ENCODE assay signal across 10 cellular contexts in the genomic region with DNA sequence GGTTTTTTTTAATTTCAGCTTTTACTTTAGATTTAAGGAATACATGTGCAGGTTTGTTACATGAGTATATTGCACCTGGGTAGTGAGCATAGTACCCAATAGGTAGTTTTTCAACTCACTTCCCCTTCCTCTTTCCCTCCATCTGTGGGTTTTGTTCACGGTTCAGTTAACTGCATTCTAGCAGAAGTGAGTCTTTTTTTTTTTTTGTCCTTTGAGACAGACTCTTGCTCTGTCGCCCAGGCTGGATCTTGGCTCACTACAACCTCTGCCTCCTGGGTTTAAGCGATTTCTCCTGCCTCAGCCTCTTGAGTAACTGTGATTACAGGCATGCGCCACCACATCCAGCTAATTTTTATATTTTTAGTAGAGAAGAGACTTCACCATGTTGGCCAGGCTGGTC. TPM values are rescaled to one million over a fixed set of nuclear protein-coding genes. Genes with fewer than 3 reads are reported as not detected.
DNase-seq lines count a peak whose midpoint lies in the region; ATAC-seq and TF ChIP-seq lines count a peak whose summit lies in the region.
"Had no signal": no experiment of that assay in that cellular context is flagged by ENCODE, and none has a peak within 500 bp of the region (broad histone marks: within the 10 kb centered on the region; RNA-seq: fewer than 3 reads in every experiment).

No MANE protein-coding gene starts in this region.

- H3K27ac ChIP-seq in upper lobe of right lung = no peak overlapping the region
- H3K27ac ChIP-seq: cardiac muscle cell had no signal

- H3K4me3 ChIP-seq in GM12864 (ENCODE audit: low read depth, low read length) (no peak overlapping the region), upper lobe of right lung (no peak overlapping the region)
- H3K4me3 ChIP-seq: cardiac muscle cell, skin epidermis had no signal

- H3K36me3 Mint-ChIP-seq in IgD-negative memory B cell = peaks cover 2% of the 10 kb centered on the region

- intact Hi-C loops in upper lobe of right lung (cut with DNase I) = no loop called here

- DNase-seq in GM12864 (ENCODE audit: low read depth) (peak; percentile 77), upper lobe of right lung (no peak), NCI-H510A treated with DMSO at 0.1 percent for 48 hours (lab: John Stamatoyannopoulos, UW) (no peak), DMS153 (lab: John Stamatoyannopoulos, UW) (no peak), COR-L47 (lab: John Stamatoyannopoulos, UW) (no peak)

- H3K27me3 Mint-ChIP-seq in IgD-negative memory B cell = no peaks in the 10 kb centered on the region

- TF ChIP-seq CTCF in GM12864 (IDR thresholded peaks at IDR 0.05; ENCODE audit: low read depth, low read length, missing control alignments) (no peak), upper lobe of right lung (IDR thresholded peaks at IDR 0.05) (no peak)

- H3K9me3 ChIP-seq in upper lobe of right lung = no peaks in the 10 kb centered on the region

- H3K27ac Mint-ChIP-seq in IgD-negative memory B cell = peak overlapping the region; percentile 37 to 87 (median 48)

- ATAC-seq in GM21526 (IDR thresholded peaks at IDR 0.05; ENCODE audit: low FRiP score, unreplicated experiment) = peak; percentile 69
- peak; percentile 50 for ATAC-seq in esophagus mucosa
- no peak for ATAC-seq in upper lobe of right lung

- H3K4me1 ChIP-seq in upper lobe of right lung = peaks cover 39% of the 10 kb centered on the region

- no peaks in the 10 kb centered on the region for H3K9me3 Mint-ChIP-seq in IgD-negative memory B cell

- peaks cover 38% of the 10 kb centered on the region for H3K36me3 ChIP-seq in upper lobe of right lung

- H3K27me3 ChIP-seq in upper lobe of right lung = no peaks in the 10 kb centered on the region
- H3K27me3 ChIP-seq: cardiac muscle cell had no signal

- peaks cover 30 to 38% (median 30%) of the 10 kb centered on the region in 3 donors for H3K4me1 Mint-ChIP-seq in IgD-negative memory B cell

- peak overlapping the region; percentile 3 to 79 (median 18) for H3K4me3 Mint-ChIP-seq in IgD-negative memory B cell

RNA-seq across cellular contexts. Expression of a gene that starts 8.7 kb away (rescaled TPM):
- polyA plus RNA-seq in IgD-negative memory B cell = 11.6 TPM
- total RNA-seq in esophagus mucosa (15.0 TPM), upper lobe of right lung (36.6 TPM)
